In the genomic region with DNA sequence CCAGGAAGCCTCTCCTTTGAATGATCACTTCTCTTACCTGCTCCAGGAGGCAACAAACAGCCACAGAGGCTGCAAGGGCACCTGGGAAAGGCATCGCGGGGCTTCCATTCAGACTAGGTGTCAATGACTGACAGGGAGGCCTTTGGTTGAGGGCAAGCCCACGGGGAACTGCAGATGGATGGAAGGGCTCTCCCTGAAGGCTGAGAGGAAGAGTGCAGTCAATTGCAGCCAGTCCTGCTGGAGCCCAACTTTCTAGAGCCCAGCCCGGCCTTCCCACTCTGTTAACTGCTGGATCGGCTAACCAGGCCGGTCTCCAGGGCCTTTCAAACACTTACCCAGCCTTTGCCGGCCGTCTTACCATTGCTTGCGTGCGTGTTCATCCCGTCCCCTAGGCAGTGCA, we compare ENCODE assay signal across 1 cellular context.
TF ChIP-seq lines count a peak whose summit lies in the region.

No MANE protein-coding gene starts in this region.

TF ChIP-seq in K562, 482 proteins besides CTCF, POLR2A, EP300 and RAD21:
- TF ChIP-seq, protein P1, sequence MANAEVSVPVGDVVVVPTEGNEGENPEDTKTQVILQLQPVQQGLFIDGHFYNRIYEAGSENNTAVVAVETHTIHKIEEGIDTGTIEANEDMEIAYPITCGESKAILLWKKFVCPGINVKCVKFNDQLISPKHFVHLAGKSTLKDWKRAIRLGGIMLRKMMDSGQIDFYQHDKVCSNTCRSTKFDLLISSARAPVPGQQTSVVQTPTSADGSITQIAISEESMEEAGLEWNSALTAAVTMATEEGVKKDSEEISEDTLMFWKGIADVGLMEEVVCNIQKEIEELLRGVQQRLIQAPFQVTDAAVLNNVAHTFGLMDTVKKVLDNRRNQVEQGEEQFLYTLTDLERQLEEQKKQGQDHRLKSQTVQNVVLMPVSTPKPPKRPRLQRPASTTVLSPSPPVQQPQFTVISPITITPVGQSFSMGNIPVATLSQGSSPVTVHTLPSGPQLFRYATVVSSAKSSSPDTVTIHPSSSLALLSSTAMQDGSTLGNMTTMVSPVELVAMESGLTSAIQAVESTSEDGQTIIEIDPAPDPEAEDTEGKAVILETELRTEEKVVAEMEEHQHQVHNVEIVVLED (CRISPR knock-in tag; IDR thresholded peaks at IDR 0.05), result no peak
- TF ChIP-seq, protein P2, sequence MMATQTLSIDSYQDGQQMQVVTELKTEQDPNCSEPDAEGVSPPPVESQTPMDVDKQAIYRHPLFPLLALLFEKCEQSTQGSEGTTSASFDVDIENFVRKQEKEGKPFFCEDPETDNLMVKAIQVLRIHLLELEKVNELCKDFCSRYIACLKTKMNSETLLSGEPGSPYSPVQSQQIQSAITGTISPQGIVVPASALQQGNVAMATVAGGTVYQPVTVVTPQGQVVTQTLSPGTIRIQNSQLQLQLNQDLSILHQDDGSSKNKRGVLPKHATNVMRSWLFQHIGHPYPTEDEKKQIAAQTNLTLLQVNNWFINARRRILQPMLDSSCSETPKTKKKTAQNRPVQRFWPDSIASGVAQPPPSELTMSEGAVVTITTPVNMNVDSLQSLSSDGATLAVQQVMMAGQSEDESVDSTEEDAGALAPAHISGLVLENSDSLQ (IDR thresholded peaks at IDR 0.05), result peak; percentile 43; the same call in 1 of the 2 replicates
TF ChIP-seq in K562: peak in this region for 1.
